15 cellular contexts compared by ENCODE assay signal in genomic region chr18:12857215-12857924, GRCh38. TPM values are rescaled to one million over a fixed set of nuclear protein-coding genes. Genes with fewer than 3 reads are reported as not detected.
DNase-seq lines count a peak whose midpoint lies in the region; FAIRE-seq and TF ChIP-seq lines count a peak whose summit lies in the region.
"Had no signal": no experiment of that assay in that cellular context is flagged by ENCODE, and none has a peak within 500 bp of the region (broad histone marks: within the 10 kb centered on the region; RNA-seq: fewer than 3 reads in every experiment).

No MANE protein-coding gene starts in this region.

- no peak overlapping the region for H3K27ac ChIP-seq in dorsolateral prefrontal cortex
- H3K27ac ChIP-seq: HL-60, left ventricle myocardium inferior, sigmoid colon had no signal

- no peak overlapping the region for H3K4me3 ChIP-seq in dorsolateral prefrontal cortex
- H3K4me3 ChIP-seq: left ventricle myocardium inferior, sigmoid colon had no signal

- DNase-seq in activated naive CD4-positive, alpha-beta T cell treated with Interleukin-2 at 50 U/mL for 16 hours, result peak; percentile 39
- DNase-seq in activated naive CD4-positive, alpha-beta T cell (lab: John Stamatoyannopoulos, UW), result no peak
- peak; percentile 56 for DNase-seq in activated CD4-positive, alpha-beta T cell treated with anti-CD3 and anti-CD28 coated beads for 48 hours
- DNase-seq in head of caudate nucleus (peak in 39 of 42 donors; percentile 9 to 88 (median 60)), urothelium cell line (ENCODE audit: low spot score) (no peak), dorsolateral prefrontal cortex (no peak), NCI-H128 (lab: John Stamatoyannopoulos, UW; ENCODE audit: unreplicated experiment) (no peak)
- no peak for DNase-seq in effector CD4-positive, alpha-beta T cell
- DNase-seq: left ventricle myocardium inferior, NCI-H345, nephron progenitor cell, sigmoid colon had no signal

- intact Hi-C loops in head of caudate nucleus (cut with DNase I), result no loop called here
- intact Hi-C loops in dorsolateral prefrontal cortex (cut with DNase I), result no loop called here

- no peaks in the 10 kb centered on the region for H3K27me3 ChIP-seq in dorsolateral prefrontal cortex
- H3K27me3 ChIP-seq: sigmoid colon had no signal

- no peak for TF ChIP-seq CTCF in dorsolateral prefrontal cortex (IDR thresholded peaks at IDR 0.05 in 54 of 56, conservative IDR thresholded peaks at IDR 0.05 in 2 of 56; ENCODE audit: low read depth in 1 of 56, partially characterized antibody in 56 of 56)

- FAIRE-seq in urothelium cell line (lab: Jason Lieb, UNC), result peak; percentile 13
- FAIRE-seq: bronchial epithelial cell, H1 had no signal

RNA-seq across cellular contexts. Expression of gene PTPN2, which starts 26.7 kb away (rescaled TPM):
- total RNA-seq in dorsolateral prefrontal cortex, result 10 to 100 TPM; 20.7 to 58.6 (median 34.5) TPM

Comparison
In these comparisons a context has a peak if more than half of its experiments do, and no peak if none do; other contexts are left out.
1. DNase-seq: peak in activated naive CD4-positive, alpha-beta T cell treated with Interleukin-2 at 50 U/mL for 16 hours (single experiment), activated CD4-positive, alpha-beta T cell treated with anti-CD3 and anti-CD28 coated beads for 48 hours (single experiment) and head of caudate nucleus (39 of 42); none in activated naive CD4-positive, alpha-beta T cell (0 of 4), urothelium cell line (single experiment), dorsolateral prefrontal cortex (0 of 10), NCI-H128 (single experiment) and effector CD4-positive, alpha-beta T cell (single experiment).